19 cellular contexts compared by ENCODE assay signal in the genomic region with DNA sequence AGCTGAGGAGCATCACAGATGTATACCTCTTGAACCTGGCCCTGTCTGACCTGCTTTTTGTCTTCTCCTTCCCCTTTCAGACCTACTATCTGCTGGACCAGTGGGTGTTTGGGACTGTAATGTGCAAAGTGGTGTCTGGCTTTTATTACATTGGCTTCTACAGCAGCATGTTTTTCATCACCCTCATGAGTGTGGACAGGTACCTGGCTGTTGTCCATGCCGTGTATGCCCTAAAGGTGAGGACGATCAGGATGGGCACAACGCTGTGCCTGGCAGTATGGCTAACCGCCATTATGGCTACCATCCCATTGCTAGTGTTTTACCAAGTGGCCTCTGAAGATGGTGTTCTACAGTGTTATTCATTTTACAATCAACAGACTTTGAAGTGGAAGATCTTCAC. TPM values are rescaled to one million over a fixed set of nuclear protein-coding genes. Genes with fewer than 3 reads are reported as not detected.
DNase-seq lines count a peak whose midpoint lies in the region; ATAC-seq and TF ChIP-seq lines count a peak whose summit lies in the region.
"Had no signal": no experiment of that assay in that cellular context is flagged by ENCODE, and none has a peak within 500 bp of the region (broad histone marks: within the 10 kb centered on the region; RNA-seq: fewer than 3 reads in every experiment).

No MANE protein-coding gene starts in this region.

- H3K36me3 ChIP-seq in right atrium auricular region (no peaks in the 10 kb centered on the region), Loucy (ENCODE audit: insufficient read depth, low read length) (no peaks in the 10 kb centered on the region; the same call in 1 of the 2 replicates)
- H3K36me3 ChIP-seq: BLaER1 treated with 17β-estradiol and CSF1 and Interleukin-3, amounts not matched to agents 10 nM and 100 nM had no signal

- no peak overlapping the region for H3K9ac ChIP-seq in Loucy (ENCODE audit: low read depth, low read length, poor library complexity, severe bottlenecking)
- H3K9ac ChIP-seq: BLaER1 treated with 17β-estradiol and CSF1 and Interleukin-3, amounts not matched to agents 10 nM and 100 nM had no signal

- DNase-seq in Right ventricle myocardium inferior (ENCODE audit: missing footprints) (no peak), right atrium auricular region (ENCODE audit: low spot score) (no peak), left cardiac atrium (peak; percentile 19), CD1c-positive myeloid dendritic cell (ENCODE audit: extremely low spot score) (no peak)
- DNase-seq: CD4-positive, alpha-beta T cell; DMS153; DMS79; GF-D8; GOT3; H7; HFFc6 had no signal

- intact Hi-C loops in Right ventricle myocardium inferior (cut with DNase I), result no loop called here
- intact Hi-C loops in left cardiac atrium (cut with DNase I), result no loop called here

- no peak overlapping the region for H3K27ac ChIP-seq in right atrium auricular region
- H3K27ac ChIP-seq: BLaER1 treated with 17β-estradiol and CSF1 and Interleukin-3, amounts not matched to agents 10 nM and 100 nM; HL-60 had no signal

- no peaks in the 10 kb centered on the region for H3K4me1 ChIP-seq in right atrium auricular region
- peaks cover 43% of the 10 kb centered on the region for H3K4me1 ChIP-seq in Loucy (ENCODE audit: insufficient read depth, low read length, poor library complexity, severe bottlenecking)
- H3K4me1 ChIP-seq: BLaER1 treated with 17β-estradiol and CSF1 and Interleukin-3, amounts not matched to agents 10 nM and 100 nM had no signal

- H3K9me2 ChIP-seq in Loucy (replicated peaks; ENCODE audit: low read depth, low read length), result no peaks in the 10 kb centered on the region

- H3K27me3 ChIP-seq in right atrium auricular region (no peaks in the 10 kb centered on the region), Loucy (ENCODE audit: insufficient read depth, low read length, poor library complexity, severe bottlenecking) (no peaks in the 10 kb centered on the region)
- H3K27me3 ChIP-seq: BLaER1 treated with 17β-estradiol and CSF1 and Interleukin-3, amounts not matched to agents 10 nM and 100 nM had no signal

- H3K4me2 ChIP-seq in Loucy (ENCODE audit: low read depth, low read length, poor library complexity, severe bottlenecking), result peak overlapping the region; percentile 36
- H3K4me2 ChIP-seq: BLaER1 treated with 17β-estradiol and CSF1 and Interleukin-3, amounts not matched to agents 10 nM and 100 nM had no signal

- ATAC-seq in Right ventricle myocardium inferior (peak; percentile 91), left cardiac atrium (peak in 1 of 2 donors; percentile 59), GM19035 (IDR thresholded peaks at IDR 0.05; ENCODE audit: unreplicated experiment) (no peak)
- ATAC-seq: HCT116 had no signal

- H3K79me2 ChIP-seq in Loucy (ENCODE audit: insufficient read depth, low read length), result peaks cover 12% of the 10 kb centered on the region; the same call in 1 of the 2 replicates

- H4K20me1 ChIP-seq in Loucy (ENCODE audit: insufficient read depth, low read length, poor library complexity, severe bottlenecking), result no peaks in the 10 kb centered on the region
- H4K20me1 ChIP-seq: BLaER1 treated with 17β-estradiol and CSF1 and Interleukin-3, amounts not matched to agents 10 nM and 100 nM had no signal

- no peaks in the 10 kb centered on the region for H3F3A ChIP-seq in Loucy (ENCODE audit: low read depth)

- TF ChIP-seq CTCF in right atrium auricular region (IDR thresholded peaks at IDR 0.05) (no peak), Loucy (conservative IDR thresholded peaks at IDR 0.05; ENCODE audit: low read length) (no peak)

- H3K9me3 ChIP-seq in right atrium auricular region, result no peaks in the 10 kb centered on the region
- H3K9me3 ChIP-seq in Loucy (ENCODE audit: insufficient read depth, low read depth, low read length), result no peaks in the 10 kb centered on the region
- H3K9me3 ChIP-seq: BLaER1 treated with 17β-estradiol and CSF1 and Interleukin-3, amounts not matched to agents 10 nM and 100 nM had no signal

- no peak overlapping the region for H2AFZ ChIP-seq in Loucy (ENCODE audit: low read length)

- no peak overlapping the region for H3K4me3 ChIP-seq in right atrium auricular region
- peak overlapping the region; percentile 27 for H3K4me3 ChIP-seq in Loucy (ENCODE audit: low read length, poor library complexity, severe bottlenecking)
- H3K4me3 ChIP-seq: BLaER1 treated with 17β-estradiol and CSF1 and Interleukin-3, amounts not matched to agents 10 nM and 100 nM had no signal

RNA-seq across cellular contexts. Expression of gene CCR8, which starts 3.0 kb away (rescaled TPM):
- not detected for total RNA-seq in Right ventricle myocardium inferior
- total RNA-seq in right atrium auricular region, result not detected
- not detected for total RNA-seq in left cardiac atrium
- total RNA-seq: A172, B cell, H7, HFFc6, HT1080 had no signal

RNA-seq across cellular contexts. Expression of gene SLC25A38, which starts 50.6 kb away (rescaled TPM):
- total RNA-seq in Right ventricle myocardium inferior (14.7 TPM), right atrium auricular region (10 to 100 TPM; 14.3 to 15.7 TPM), left cardiac atrium (10 to 100 TPM; 12.0 to 13.7 TPM)

RNA-seq across cellular contexts. Expression of gene CX3CR1, which starts 52.7 kb away (rescaled TPM):
- 2.1 TPM for total RNA-seq in Right ventricle myocardium inferior
- under 1 TPM; 0.26 to 0.59 TPM for total RNA-seq in right atrium auricular region
- total RNA-seq in left cardiac atrium, result 1 to 10 TPM in 1 of 2 donors, under 1 TPM in 1; 0.60 to 1.4 TPM
- total RNA-seq: A172, HFFc6, HT1080 had no signal
